In the genomic region with DNA sequence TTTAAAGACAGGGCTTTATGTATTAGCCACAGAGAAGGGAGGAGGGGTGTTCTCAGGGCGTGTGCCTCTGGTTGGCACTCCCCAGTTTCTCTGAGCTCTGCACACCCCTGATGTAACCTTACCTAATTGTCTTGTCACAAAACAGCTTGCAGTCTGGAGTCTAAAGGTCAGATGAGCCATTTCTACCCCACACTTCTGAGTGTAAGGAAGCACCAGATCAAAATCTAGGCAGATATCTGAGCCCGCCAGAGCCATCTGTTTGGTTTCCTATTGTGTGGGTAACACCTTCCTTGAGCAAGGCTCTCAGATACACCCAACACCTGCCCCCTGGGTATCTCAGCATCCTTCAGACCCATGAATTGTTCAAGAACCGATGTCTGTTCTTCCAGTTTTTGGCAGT, we compare ENCODE assay signal across 11 cellular contexts. TPM values are rescaled to one million over a fixed set of nuclear protein-coding genes. Genes with fewer than 3 reads are reported as not detected.
DNase-seq lines count a peak whose midpoint lies in the region; FAIRE-seq and TF ChIP-seq lines count a peak whose summit lies in the region.
"Had no signal": no experiment of that assay in that cellular context is flagged by ENCODE, and none has a peak within 500 bp of the region (broad histone marks: within the 10 kb centered on the region; RNA-seq: fewer than 3 reads in every experiment).

No MANE protein-coding gene starts in this region.

- FAIRE-seq in GM19239 (lab: Jason Lieb, UNC) = no peak

- H3K4me1 ChIP-seq in mammary epithelial cell (ENCODE audit: insufficient read depth, low read length) (peaks cover 47% of the 10 kb centered on the region), GM23248 (ENCODE audit: insufficient read depth) (no peaks in the 10 kb centered on the region)
- H3K4me1 ChIP-seq: SJSA1 had no signal

- H4K20me1 ChIP-seq in mammary epithelial cell (ENCODE audit: insufficient read depth, low read length) (no peaks in the 10 kb centered on the region), GM23248 (ENCODE audit: insufficient read depth) (no peaks in the 10 kb centered on the region)

- DNase-seq in DMS 273 (lab: John Stamatoyannopoulos, UW; ENCODE audit: unreplicated experiment) (peak; percentile 38), DMS 273 treated with DMSO at 0.1 percent for 48 hours (lab: John Stamatoyannopoulos, UW) (no peak), SW480 (ENCODE audit: low spot score) (peak; percentile 78), mammary epithelial cell (no peak), GM19239 (ENCODE audit: insufficient read length, low spot score) (no peak), NCI-H1048 (lab: John Stamatoyannopoulos, UW) (no peak), GM23248 (no peak)
- peak; percentile 34 to 38 for DNase-seq in stimulated activated CD4-positive, alpha-beta T cell treated with anti-CD3 and anti-CD28 coated beads, Interleukin-4, amount 100 ng/mL, for 48 hours (ENCODE audit: low read depth in 2 of 2)
- DNase-seq: NCI-H1436 treated with DMSO at 0.1 percent for 48 hours had no signal

- BruUV-seq in mammary epithelial cell (replicated peaks; lab: Mats Ljungman, UMichigan) = no TSS peak

- H2AFZ ChIP-seq in mammary epithelial cell (ENCODE audit: low read depth, low read length) (no peak overlapping the region), GM23248 (no peak overlapping the region)

- H3K27ac ChIP-seq in mammary epithelial cell (ENCODE audit: insufficient read depth, low read depth, low read length) (peak overlapping the region; percentile 40), GM23248 (no peak overlapping the region)
- H3K27ac ChIP-seq: SJSA1 had no signal

- no peaks in the 10 kb centered on the region for H3F3A ChIP-seq in GM23248 (ENCODE audit: insufficient read depth)

- no peak overlapping the region for H3K9ac ChIP-seq in mammary epithelial cell (ENCODE audit: insufficient read depth, low read length)
- no peak overlapping the region for H3K9ac ChIP-seq in GM23248

- H3K79me2 ChIP-seq in mammary epithelial cell (ENCODE audit: insufficient read depth, low read length) (peaks cover 72% of the 10 kb centered on the region), GM23248 (ENCODE audit: insufficient read depth) (no peaks in the 10 kb centered on the region)

- no peak for TF ChIP-seq CTCF in mammary epithelial cell (conservative IDR thresholded peaks at IDR 0.05 in 1 of 2, IDR thresholded peaks at IDR 0.05 in 1 of 2; ENCODE audit: extremely low read depth in 1 of 2, insufficient read depth in 1 of 2, low read depth in 1 of 2, low read length in 2 of 2)

- H3K4me2 ChIP-seq in mammary epithelial cell (ENCODE audit: insufficient read depth, low read depth, low read length) (no peak overlapping the region), GM23248 (ENCODE audit: unreplicated experiment) (no peak overlapping the region)

- H3K9me3 ChIP-seq in mammary epithelial cell (replicated peaks; ENCODE audit: insufficient read depth, low read length) = no peaks in the 10 kb centered on the region
- H3K9me3 ChIP-seq in GM23248 (ENCODE audit: low read depth) = no peaks in the 10 kb centered on the region

- H3K4me3 ChIP-seq in mammary epithelial cell (replicated peaks in 1 of 3; ENCODE audit: insufficient read depth in 1 of 3, low read depth in 2 of 3, low read length in 3 of 3) = no peak overlapping the region
- H3K4me3 ChIP-seq in GM23248 = no peak overlapping the region
- H3K4me3 ChIP-seq: SJSA1 had no signal

- WGBS in mammary epithelial cell (ENCODE audit: low coverage, missing lambda C conversion rate) = 81% methylated on average over 3 of the region's 3 CpGs
- WGBS in GM23248 (ENCODE audit: low coverage in 1 of 2, low lambda C conversion rate in 2 of 2, missing lambda C conversion rate in 2 of 2), 2 experiments = 41 to 42% methylated on average over 3 of the region's 3 CpGs

- in situ Hi-C loops in mammary epithelial cell (cut with MboI; ENCODE audit: low sequenced_read_pairs in 2 of 2) = no loop called here
- in situ Hi-C loops in GM23248 (cut with MboI) = no loop called here

- peaks cover 12% of the 10 kb centered on the region for H3K36me3 ChIP-seq in mammary epithelial cell (ENCODE audit: insufficient read depth, low read length)
- no peaks in the 10 kb centered on the region for H3K36me3 ChIP-seq in GM23248 (ENCODE audit: low read depth)
- H3K36me3 ChIP-seq: SJSA1 had no signal

- CTCF ChIA-PET in mammary epithelial cell (lab: Charles Lee; ENCODE audit: low non-redundant PET) = interaction anchor here (0.7 kb wide), 1 partner anchor 163 kb away, joined by 3 read pairs; no protein-coding TSS in a partner anchor

- H3K27me3 ChIP-seq in mammary epithelial cell (ENCODE audit: insufficient read depth, low read length) (no peaks in the 10 kb centered on the region), GM23248 (replicated peaks; ENCODE audit: insufficient read depth) (peaks cover 45% of the 10 kb centered on the region)
- H3K27me3 ChIP-seq: SJSA1 had no signal

- dilution Hi-C loops in mammary epithelial cell (cut with HindIII; ENCODE audit: low sequenced_read_pairs) = no loop called here

- intact Hi-C loops in mammary epithelial cell (cut with micrococcal nuclease) = no loop called here

- H3K9me2 ChIP-seq in GM23248 (ENCODE audit: insufficient read depth) = no peaks in the 10 kb centered on the region

RNA-seq across cellular contexts. Expression of gene CDH1, which starts 15.5 kb away (rescaled TPM):
- total RNA-seq in mammary epithelial cell = 100 to 1,000 TPM; 355 to 369 TPM
- polyA plus RNA-seq in mammary epithelial cell (206 TPM), GM23248 (2016; fragmentation: Nextera tagmentation; extraction: Ambion mirVana) (0.04 TPM in 2 replicates)
- 520 TPM for polyA minus RNA-seq in mammary epithelial cell
- not detected in 2 replicates for total RNA-seq in GM23248 (2014; rRNA removed; shearing (Covaris generic))
- total RNA-seq: lung microvascular endothelial cell had no signal

Comparison
In these comparisons a context has a peak if more than half of its experiments do, and no peak if none do; other contexts are left out.
1. DNase-seq: peak in DMS 273 (single experiment), SW480 (single experiment) and stimulated activated CD4-positive, alpha-beta T cell treated with anti-CD3 and anti-CD28 coated beads, Interleukin-4, amount 100 ng/mL, for 48 hours (2 of 2); none in DMS 273 treated with DMSO at 0.1 percent for 48 hours (single experiment), mammary epithelial cell (single experiment), GM19239 (single experiment), NCI-H1048 (single experiment) and GM23248 (single experiment).
2. RNA of gene CDH1, which starts 15.5 kb away (total RNA-seq): 355 to 369 TPM in mammary epithelial cell; not detected in GM23248; every median in the first group is over 100 times any median in the second.